In genomic region chr10:44253769-44254462, GRCh38 we compare ENCODE assay signal across 13 cellular contexts.
DNase-seq lines count a peak whose midpoint lies in the region; ATAC-seq and TF ChIP-seq lines count a peak whose summit lies in the region.
"Had no signal": no experiment of that assay in that cellular context is flagged by ENCODE, and none has a peak within 500 bp of the region (broad histone marks: within the 10 kb centered on the region; RNA-seq: fewer than 3 reads in every experiment).

No MANE protein-coding gene starts in this region.

- H3K27me3 Mint-ChIP-seq in type B pancreatic cell: peaks cover 3% of the 10 kb centered on the region

- no peak overlapping the region for H3K4me3 ChIP-seq in skeletal muscle cell (ENCODE audit: low read depth, low read length)
- H3K4me3 ChIP-seq in effector memory CD4-positive, alpha-beta T cell (ENCODE audit: insufficient read depth, low read depth, low read length, poor library complexity, severe bottlenecking): no peak overlapping the region
- H3K4me3 ChIP-seq: dorsolateral prefrontal cortex, stomach had no signal

- no peak overlapping the region for H3K27ac ChIP-seq in effector memory CD4-positive, alpha-beta T cell (ENCODE audit: insufficient read depth, low read length, poor library complexity, severe bottlenecking)
- H3K27ac ChIP-seq: dorsolateral prefrontal cortex had no signal

- peaks cover 6% of the 10 kb centered on the region for H3K9me3 Mint-ChIP-seq in type B pancreatic cell
- H3K9me3 Mint-ChIP-seq: activated T-helper 2 cell treated with anti-CD3 and anti-CD28 coated beads, Interferon-gamma antibody, Interleukin-2, Interleukin-4, amounts not matched to agents 10 μg/mL and 5 μg/mL and 100 μg/mL, durations not matched to agents 14 hours and 24 hours and 36 hours had no signal

- no peaks in the 10 kb centered on the region for H3K27me3 ChIP-seq in effector memory CD4-positive, alpha-beta T cell (replicated peaks; ENCODE audit: control insufficient read depth, insufficient read depth, low read length, poor library complexity, severe bottlenecking)

- ATAC-seq in left ventricle myocardium superior: peak; percentile 93
- no peak for ATAC-seq in GM19467 (IDR thresholded peaks at IDR 0.05; ENCODE audit: unreplicated experiment)

- H3K9me3 ChIP-seq in effector memory CD4-positive, alpha-beta T cell (ENCODE audit: control insufficient read depth, low read length): no peaks in the 10 kb centered on the region
- H3K9me3 ChIP-seq: stomach had no signal

- H3K36me3 Mint-ChIP-seq in type B pancreatic cell: no peaks in the 10 kb centered on the region

- peaks cover 18% of the 10 kb centered on the region for H3K4me1 Mint-ChIP-seq in type B pancreatic cell (ENCODE audit: unreplicated experiment)

- intact Hi-C loops in left ventricle myocardium superior (cut with micrococcal nuclease): no loop called here

- no peak overlapping the region for H3K27ac Mint-ChIP-seq in type B pancreatic cell
- H3K27ac Mint-ChIP-seq: activated T-helper 2 cell treated with anti-CD3 and anti-CD28 coated beads, Interferon-gamma antibody, Interleukin-2, Interleukin-4, amounts not matched to agents 10 μg/mL and 5 μg/mL and 100 μg/mL, durations not matched to agents 14 hours and 24 hours and 36 hours had no signal

- DNase-seq in ELR (ENCODE audit: low read depth) (peak; percentile 72), amniotic epithelial cell (ENCODE audit: low read depth) (peak; percentile 60), left ventricle myocardium superior (peak; percentile 82), skeletal muscle cell (ENCODE audit: low read depth) (peak; percentile 83), NCI-H2107 treated with DMSO at 0.1 percent for 48 hours (lab: John Stamatoyannopoulos, UW; ENCODE audit: unreplicated experiment) (no peak), type B pancreatic cell (ENCODE audit: extremely low spot score, unreplicated experiment) (no peak)
- no peak for DNase-seq in effector memory CD4-positive, alpha-beta T cell
- DNase-seq: COR-L47, dorsolateral prefrontal cortex, NCI-H146, stomach had no signal

- H3K4me3 Mint-ChIP-seq in type B pancreatic cell: no peak overlapping the region

- no peak for TF ChIP-seq CTCF in type B pancreatic cell (conservative IDR thresholded peaks at IDR 0.05)

- H3K4me1 ChIP-seq in effector memory CD4-positive, alpha-beta T cell (ENCODE audit: control insufficient read depth, insufficient read depth, low read length, poor library complexity, severe bottlenecking): no peaks in the 10 kb centered on the region

- no peaks in the 10 kb centered on the region for H3K36me3 ChIP-seq in effector memory CD4-positive, alpha-beta T cell (ENCODE audit: control insufficient read depth, insufficient read depth, low read length)
- H3K36me3 ChIP-seq: stomach had no signal

Comparison
In these comparisons a context has a peak if more than half of its experiments do, and no peak if none do; other contexts are left out.
1. DNase-seq: peak in ELR (single experiment), amniotic epithelial cell (single experiment), left ventricle myocardium superior (single experiment) and skeletal muscle cell (single experiment); none in effector memory CD4-positive, alpha-beta T cell (0 of 3), NCI-H2107 treated with DMSO at 0.1 percent for 48 hours (single experiment) and type B pancreatic cell (single experiment).